In the genomic region with DNA sequence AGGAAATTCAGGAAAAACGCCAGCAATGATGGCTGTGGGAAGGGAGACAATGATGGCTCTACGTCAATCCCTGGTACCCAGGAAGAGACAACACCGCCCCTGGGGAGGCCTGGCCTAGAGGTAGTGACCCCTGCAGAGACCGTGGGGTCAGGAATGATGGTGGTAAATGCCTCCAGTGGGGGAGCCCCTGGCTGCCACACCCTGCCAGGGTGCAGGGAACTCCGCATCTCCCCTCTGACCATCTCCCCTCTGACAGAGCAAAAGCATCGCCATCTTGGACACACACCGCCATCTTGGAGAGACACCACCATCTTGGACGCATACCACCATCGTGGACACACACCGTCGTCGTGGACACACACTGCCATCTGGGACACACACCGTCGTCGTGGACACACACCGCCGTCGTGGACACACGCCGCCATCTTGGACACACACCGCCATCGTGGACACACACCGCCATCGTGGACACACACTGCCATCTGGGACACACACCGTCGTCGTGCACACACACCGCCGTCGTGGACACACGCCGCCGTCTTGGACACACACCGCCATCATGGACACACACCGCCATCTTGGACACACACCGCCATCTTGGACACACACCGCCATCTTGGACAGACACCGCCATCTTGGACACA, we compare ENCODE assay signal across 18 cellular contexts. TPM values are rescaled to one million over a fixed set of nuclear protein-coding genes. Genes with fewer than 3 reads are reported as not detected.
DNase-seq lines count a peak whose midpoint lies in the region; ATAC-seq, FAIRE-seq and TF ChIP-seq lines count a peak whose summit lies in the region.
"Had no signal": no experiment of that assay in that cellular context is flagged by ENCODE, and none has a peak within 500 bp of the region (broad histone marks: within the 10 kb centered on the region; RNA-seq: fewer than 3 reads in every experiment).

No MANE protein-coding gene starts in this region.

- SMC1A ChIA-PET in GM12878 (lab: Charles Lee; ENCODE audit: uncharacterized antibody, unreplicated experiment) = no interaction called here

- no peaks in the 10 kb centered on the region for H3K27me3 ChIP-seq in right lobe of liver
- no peaks in the 10 kb centered on the region for H3K27me3 ChIP-seq in HepG2 (ENCODE audit: control insufficient read depth in 1 of 2, insufficient read depth in 2 of 2, low read length in 2 of 2)
- no peaks in the 10 kb centered on the region for H3K27me3 ChIP-seq in GM12878 (replicated peaks in 1 of 2; ENCODE audit: control insufficient read depth in 2 of 2, insufficient read depth in 2 of 2, low read length in 1 of 2)
- H3K27me3 ChIP-seq: esophagus squamous epithelium had no signal

- TF ChIP-seq RAD21 in HepG2 (CRISPR knock-in tag; IDR thresholded peaks at IDR 0.05) (no peak), GM12878 (IDR thresholded peaks at IDR 0.05; ENCODE audit: insufficient read depth, low read depth, low read length) (no peak)

- H3K9ac ChIP-seq in HepG2 (ENCODE audit: insufficient read depth, low read depth, low read length) (no peak overlapping the region), GM12878 (ENCODE audit: control insufficient read depth, insufficient read depth, low read length) (no peak overlapping the region)

- DNase-seq in right lobe of liver = peak in 2 of 3 donors; percentile 6 to 23
- DNase-seq in HepG2 (ENCODE audit: low spot score) = no peak
- no peak for DNase-seq in GM12878 (ENCODE audit: low read depth, low spot score)
- DNase-seq in islet precursor cell = peak; percentile 25
- DNase-seq in ureter (ENCODE audit: low spot score) = peak; percentile 32
- no peak for DNase-seq in NCI-H526 treated with DMSO at 0.1 percent for 48 hours (lab: John Stamatoyannopoulos, UW)
- DNase-seq: activated CD4-positive, alpha-beta T cell treated with anti-CD3 and anti-CD28 coated beads, Interleukin-2, amount 50 U/mL, for 1 hour; caudate nucleus; DMS79; effector CD4-positive, alpha-beta T cell; esophagus squamous epithelium; KG1; NCI-H187 treated with DMSO at 0.1 percent for 48 hours; stimulated activated naive CD4-positive, alpha-beta T cell treated with Interleukin-2 at 50 U/mL for 16 hours; trophoblast cell had no signal

- H3K4me2 ChIP-seq in HepG2 (ENCODE audit: low read depth, low read length) (no peak overlapping the region), GM12878 (ENCODE audit: control insufficient read depth, insufficient read depth) (no peak overlapping the region)

- POLR2A ChIA-PET in HepG2 (lab: Yijun Ruan, JAX) (no interaction called here), GM12878 (lab: Charles Lee) (no interaction called here)

- no TSS peak for BruUV-seq in HepG2 (replicated peaks; lab: Mats Ljungman, UMichigan)
- no TSS peak for BruUV-seq in GM12878 (replicated peaks; lab: Mats Ljungman, UMichigan)

- TF ChIP-seq POLR2A in right lobe of liver (IDR thresholded peaks at IDR 0.05) = no peak
- TF ChIP-seq POLR2A in HepG2 (IDR thresholded peaks at IDR 0.05; ENCODE audit: insufficient read depth in 1 of 2, low read depth in 2 of 2, low read length in 2 of 2) = no peak
- TF ChIP-seq POLR2A in GM12878 (IDR thresholded peaks at IDR 0.05; ENCODE audit: low read depth, low read length) = no peak

- no peak overlapping the region for H3K4me3 ChIP-seq in right lobe of liver
- no peak overlapping the region for H3K4me3 ChIP-seq in HepG2 (replicated peaks in 1 of 3; ENCODE audit: insufficient read depth in 1 of 3, low read depth in 2 of 3, low read length in 3 of 3)
- H3K4me3 ChIP-seq in GM12878 = no peak overlapping the region
- H3K4me3 ChIP-seq: esophagus squamous epithelium had no signal

- CTCF ChIA-PET in HepG2 (lab: Yijun Ruan, JAX; ENCODE audit: low intra/inter-chr PET ratio, low total read pairs) (no interaction called here), GM12878 (lab: Yijun Ruan, JAX) (no interaction called here)

- FAIRE-seq in HepG2 (lab: Jason Lieb, UNC) (no peak), GM12878 (lab: Jason Lieb, UNC) (no peak)
- FAIRE-seq: RCC 7860 had no signal

- WGBS in right lobe of liver (ENCODE audit: insufficient coverage, low coverage, low lambda C conversion rate, missing lambda C conversion rate) = 73% methylated on average over 9 of the region's 38 CpGs
- 88% methylated on average over 32 of the region's 38 CpGs for WGBS in HepG2 (ENCODE audit: low lambda C conversion rate)
- 89% methylated on average over 34 of the region's 38 CpGs for WGBS in GM12878 (ENCODE audit: insufficient coverage, insufficient replicate concordance, low lambda C conversion rate, missing lambda C conversion rate)

- no peaks in the 10 kb centered on the region for H3K9me3 ChIP-seq in right lobe of liver
- H3K9me3 ChIP-seq in HepG2 (ENCODE audit: low read length) = no peaks in the 10 kb centered on the region
- H3K9me3 ChIP-seq in GM12878 (replicated peaks; ENCODE audit: control insufficient read depth, insufficient read depth, low read length) = peaks cover 21% of the 10 kb centered on the region; the same call in 2 of the 3 replicates
- H3K9me3 ChIP-seq: esophagus squamous epithelium had no signal

- RAD21 ChIA-PET in GM12878 (lab: Charles Lee; ENCODE audit: unreplicated experiment) = no interaction called here

- H3K4me1 ChIP-seq in right lobe of liver = peaks cover 0 to 5% (median 2%) of the 10 kb centered on the region in 4 donors
- no peaks in the 10 kb centered on the region for H3K4me1 ChIP-seq in HepG2 (ENCODE audit: insufficient read depth, low read length)
- H3K4me1 ChIP-seq in GM12878 (ENCODE audit: control insufficient read depth, insufficient read depth, low read length) = peaks cover 8% of the 10 kb centered on the region
- H3K4me1 ChIP-seq: esophagus squamous epithelium had no signal

- H3K27ac ChIP-seq in right lobe of liver (no peak overlapping the region), HepG2 (ENCODE audit: extremely low read length, insufficient read depth, low read length) (no peak overlapping the region), GM12878 (ENCODE audit: control insufficient read depth, insufficient read depth) (no peak overlapping the region)
- H3K27ac ChIP-seq: esophagus squamous epithelium had no signal

- no peak for TF ChIP-seq CTCF in right lobe of liver (IDR thresholded peaks at IDR 0.05)
- TF ChIP-seq CTCF in HepG2 (CRISPR knock-in tag; IDR thresholded peaks at IDR 0.05) = no peak
- TF ChIP-seq CTCF in GM12878 (IDR thresholded peaks at IDR 0.05 in 2 of 3, conservative IDR thresholded peaks at IDR 0.05 in 1 of 3; ENCODE audit: control insufficient read depth in 2 of 3, extremely low read depth in 1 of 3, insufficient read depth in 1 of 3, low read depth in 3 of 3, low read length in 3 of 3) = no peak

- H2AFZ ChIP-seq in HepG2 (ENCODE audit: low read length) (no peak overlapping the region), GM12878 (ENCODE audit: control insufficient read depth, low read depth, low read length) (no peak overlapping the region)

- TF ChIP-seq EP300 in HepG2 (IDR thresholded peaks at IDR 0.05; ENCODE audit: low read depth in 2 of 2, low read length in 2 of 2) = no peak
- no peak for TF ChIP-seq EP300 in HepG2 (CRISPR knock-in tag; IDR thresholded peaks at IDR 0.05; ENCODE audit: borderline replicate concordance)
- TF ChIP-seq EP300 in GM12878 (IDR thresholded peaks at IDR 0.05; ENCODE audit: borderline replicate concordance in 1 of 2, control insufficient read depth in 1 of 2, low read depth in 2 of 2, low read length in 2 of 2) = no peak

- in situ Hi-C loops in HepG2 (cut with HindIII; ENCODE audit: extremely low pct_ligation_motif_present, low pct_unique_long_range_greater_than_20kb) = no loop called here
- in situ Hi-C loops in GM12878 (cut with MboI) = no loop called here

- H3K79me2 ChIP-seq in HepG2 (ENCODE audit: insufficient read depth, low read length) = no peaks in the 10 kb centered on the region
- H3K79me2 ChIP-seq in GM12878 (ENCODE audit: control insufficient read depth, insufficient read depth, low read length) = peaks cover 12% of the 10 kb centered on the region

- no peak for ATAC-seq in right lobe of liver
- ATAC-seq in HepG2 = no peak
- no peak for ATAC-seq in GM12878
- ATAC-seq in HG03196 (IDR thresholded peaks at IDR 0.05; ENCODE audit: unreplicated experiment) = no peak
- ATAC-seq: left lobe of liver had no signal

- intact Hi-C loops in right lobe of liver (cut with DNase I) = no loop called here
- intact Hi-C loops in HepG2 (cut with micrococcal nuclease; ENCODE audit: unreplicated experiment) = no loop called here
- intact Hi-C loops in GM12878 (cut with micrococcal nuclease; ENCODE audit: unreplicated experiment) = no loop called here

- H4K20me1 ChIP-seq in HepG2 (ENCODE audit: insufficient read depth, low read length) (no peaks in the 10 kb centered on the region), GM12878 (ENCODE audit: control insufficient read depth, insufficient read depth) (no peaks in the 10 kb centered on the region)

- no peaks in the 10 kb centered on the region for H3K36me3 ChIP-seq in right lobe of liver
- H3K36me3 ChIP-seq in HepG2 (replicated peaks in 1 of 2; ENCODE audit: control insufficient read depth in 1 of 2, insufficient read depth in 2 of 2, low read length in 2 of 2) = peaks cover 2 to 6% of the 10 kb centered on the region in 2 experiments; a peak in 3 of 5 replicates
- peaks cover 17 to 18% of the 10 kb centered on the region in 2 experiments; a peak in 3 of 4 replicates for H3K36me3 ChIP-seq in GM12878 (ENCODE audit: control insufficient read depth in 2 of 2, insufficient read depth in 2 of 2, low read length in 1 of 2)

RNA-seq across cellular contexts. Expression of gene ASMTL, which starts 9.9 kb away (rescaled TPM):
- total RNA-seq in right lobe of liver (10 to 100 TPM; 12.5 to 27.3 (median 18.6) TPM), HepG2 (2016; rRNA removed; fragmentation: Illumina TruSeq; extraction: Trizol) (5.6 and 6.3 TPM in 2 replicates), GM12878 (2014; rRNA removed) (21.7 and 32.2 TPM in 2 replicates), GM12878 (2014; rRNA removed; fragmentation: Illumina TruSeq; extraction: Trizol) (15.5 and 18.1 TPM in 2 replicates), GM12878 (2021) (46.6 and 46.8 TPM in 2 replicates), ureter (32.5 TPM)
- total RNA-seq in HepG2 (2016; cell fraction: cytosol; rRNA removed; fragmentation: Illumina TruSeq; extraction: Trizol; ENCODE audit: low read depth) = 1.3 and 1.9 TPM in 2 replicates
- total RNA-seq in HepG2 (2016; cell fraction: insoluble cytoplasmic fraction; rRNA removed; fragmentation: Illumina TruSeq; extraction: Trizol) = 5.5 and 6.1 TPM in 2 replicates
- 2.5 and 2.6 TPM in 2 replicates for total RNA-seq in HepG2 (2016; cell fraction: membrane; rRNA removed; fragmentation: Illumina TruSeq; extraction: Trizol)
- total RNA-seq in HepG2 (2016; cell fraction: nucleus; rRNA removed; fragmentation: Illumina TruSeq; extraction: Trizol) = 4.9 and 6.4 TPM in 2 replicates
- polyA plus RNA-seq in HepG2 (2011; rRNA removed) (16.3 and 16.4 TPM in 2 replicates), GM12878 (2011; rRNA removed) (24.5 and 51.9 TPM in 2 replicates), GM12878 (2014; fragmentation: Illumina TruSeq; extraction: Trizol) (8.5 and 14.3 TPM in 2 replicates), GM12878 (2014; fragmentation: Nextera tagmentation; extraction: Ambion mirVana) (1 to 10 TPM; 1.6 to 3.8 TPM), GM12878 (2014; rRNA removed) (44.6 and 48.4 TPM in 2 replicates), GM12878 (2016; fragmentation: Nextera tagmentation; extraction: Ambion mirVana) (10 to 100 TPM; 32.1 to 34.4 TPM)
- polyA plus RNA-seq in HepG2 (2011; cell fraction: cytosol; rRNA removed) = 10.6 and 17.6 TPM in 2 replicates
- polyA plus RNA-seq in HepG2 (2011; cell fraction: nucleus; rRNA removed) = 20.1 and 27.5 TPM in 2 replicates
- polyA plus RNA-seq in HepG2 (2012) = 11.5 and 12.3 TPM in 2 replicates
- 1.6 and 2.0 TPM in 2 replicates for polyA plus RNA-seq in HepG2 (2016; cell fraction: cytosol; fragmentation: Illumina TruSeq; extraction: Trizol; ENCODE audit: low read depth)
- 10.7 and 11.3 TPM in 2 replicates for polyA plus RNA-seq in HepG2 (2016; cell fraction: insoluble cytoplasmic fraction; fragmentation: Illumina TruSeq; extraction: Trizol; ENCODE audit: low read depth)
- polyA plus RNA-seq in HepG2 (2016; cell fraction: membrane; fragmentation: Illumina TruSeq; extraction: Trizol; ENCODE audit: low read depth) = 2.3 and 2.4 TPM in 2 replicates
- 11.5 and 12.7 TPM in 2 replicates for polyA plus RNA-seq in HepG2 (2016; cell fraction: nucleus; fragmentation: Illumina TruSeq; extraction: Trizol; ENCODE audit: insufficient read depth, low read depth)
- polyA minus RNA-seq in HepG2 (2011; rRNA and poly(A)+ RNA removed; ENCODE audit: low replicate concordance) = 9.3 and 19.0 TPM in 2 replicates
- polyA minus RNA-seq in HepG2 (2011; cell fraction: cytosol; rRNA and poly(A)+ RNA removed) = 10.4 and 11.7 TPM in 2 replicates
- 8.6 and 12.7 TPM in 2 replicates for polyA minus RNA-seq in HepG2 (2011; cell fraction: nucleus; rRNA and poly(A)+ RNA removed)
- total RNA-seq in GM12878 (2013; cell fraction: nucleolus; rRNA removed) = 32.4 and 34.7 TPM in 2 replicates
- 14.8 TPM for polyA plus RNA-seq in GM12878 (2011; ENCODE audit: low read depth)
- polyA plus RNA-seq in GM12878 (2011; cell fraction: cytosol; rRNA removed) = 54.2 and 67.8 TPM in 2 replicates
- polyA plus RNA-seq in GM12878 (2011; cell fraction: nucleus; rRNA removed) = 97.6 and 127 TPM in 2 replicates
- 42.3 and 47.5 TPM in 2 replicates for polyA plus RNA-seq in GM12878 (2012)
- 31.2 and 53.8 TPM in 2 replicates for polyA minus RNA-seq in GM12878 (2011; rRNA and poly(A)+ RNA removed)
- 20.7 and 21.2 TPM in 2 replicates for polyA minus RNA-seq in GM12878 (2011; cell fraction: cytosol; rRNA and poly(A)+ RNA removed)
- 17.2 and 27.9 TPM in 2 replicates for polyA minus RNA-seq in GM12878 (2011; cell fraction: nucleus; rRNA and poly(A)+ RNA removed)

RNA-seq across cellular contexts. Expression of gene SLC25A6, which starts 50.9 kb away (rescaled TPM):
- total RNA-seq in right lobe of liver = 10 to 100 TPM; 44.3 to 87.8 (median 57.0) TPM
- total RNA-seq in HepG2 (2016; rRNA removed; fragmentation: Illumina TruSeq; extraction: Trizol) = 138 and 149 TPM in 2 replicates
- total RNA-seq in HepG2 (2016; cell fraction: cytosol; rRNA removed; fragmentation: Illumina TruSeq; extraction: Trizol; ENCODE audit: low read depth) = 172 and 192 TPM in 2 replicates
- total RNA-seq in HepG2 (2016; cell fraction: insoluble cytoplasmic fraction; rRNA removed; fragmentation: Illumina TruSeq; extraction: Trizol) = 133 and 147 TPM in 2 replicates
- total RNA-seq in HepG2 (2016; cell fraction: membrane; rRNA removed; fragmentation: Illumina TruSeq; extraction: Trizol) = 398 and 417 TPM in 2 replicates
- total RNA-seq in HepG2 (2016; cell fraction: nucleus; rRNA removed; fragmentation: Illumina TruSeq; extraction: Trizol) = 70.1 and 77.0 TPM in 2 replicates
- 581 and 646 TPM in 2 replicates for polyA plus RNA-seq in HepG2 (2011; rRNA removed)
- polyA plus RNA-seq in HepG2 (2011; cell fraction: cytosol; rRNA removed) = 843 and 1,123 TPM in 2 replicates
- 370 and 374 TPM in 2 replicates for polyA plus RNA-seq in HepG2 (2011; cell fraction: nucleus; rRNA removed)
- 420 and 577 TPM in 2 replicates for polyA plus RNA-seq in HepG2 (2012)
- 585 and 646 TPM in 2 replicates for polyA plus RNA-seq in HepG2 (2016; cell fraction: cytosol; fragmentation: Illumina TruSeq; extraction: Trizol; ENCODE audit: low read depth)
- polyA plus RNA-seq in HepG2 (2016; cell fraction: insoluble cytoplasmic fraction; fragmentation: Illumina TruSeq; extraction: Trizol; ENCODE audit: low read depth) = 347 and 418 TPM in 2 replicates
- 997 and 1,138 TPM in 2 replicates for polyA plus RNA-seq in HepG2 (2016; cell fraction: membrane; fragmentation: Illumina TruSeq; extraction: Trizol; ENCODE audit: low read depth)
- polyA plus RNA-seq in HepG2 (2016; cell fraction: nucleus; fragmentation: Illumina TruSeq; extraction: Trizol; ENCODE audit: insufficient read depth, low read depth) = 257 and 286 TPM in 2 replicates
- 353 and 783 TPM in 2 replicates for polyA minus RNA-seq in HepG2 (2011; rRNA and poly(A)+ RNA removed; ENCODE audit: low replicate concordance)
- 413 and 414 TPM in 2 replicates for polyA minus RNA-seq in HepG2 (2011; cell fraction: cytosol; rRNA and poly(A)+ RNA removed)
- 151 and 162 TPM in 2 replicates for polyA minus RNA-seq in HepG2 (2011; cell fraction: nucleus; rRNA and poly(A)+ RNA removed)
- 200 and 249 TPM in 2 replicates for total RNA-seq in GM12878 (2013; cell fraction: nucleolus; rRNA removed)
- total RNA-seq in GM12878 (2014; rRNA removed) = 225 and 293 TPM in 2 replicates
- total RNA-seq in GM12878 (2014; rRNA removed; fragmentation: Illumina TruSeq; extraction: Trizol) = 261 and 287 TPM in 2 replicates
- 632 and 654 TPM in 2 replicates for total RNA-seq in GM12878 (2021)
- 286 TPM for polyA plus RNA-seq in GM12878 (2011; ENCODE audit: low read depth)
- 157 and 352 TPM in 2 replicates for polyA plus RNA-seq in GM12878 (2011; rRNA removed)
- 683 and 869 TPM in 2 replicates for polyA plus RNA-seq in GM12878 (2011; cell fraction: cytosol; rRNA removed)
- 295 and 304 TPM in 2 replicates for polyA plus RNA-seq in GM12878 (2011; cell fraction: nucleus; rRNA removed)
- 757 and 810 TPM in 2 replicates for polyA plus RNA-seq in GM12878 (2012)
- polyA plus RNA-seq in GM12878 (2014; fragmentation: Illumina TruSeq; extraction: Trizol) = 34.2 and 187 TPM in 2 replicates
- 100 to 1,000 TPM in 1 of 2 experiments, 10 to 100 TPM in 1; 61.9 to 127 TPM for polyA plus RNA-seq in GM12878 (2014; fragmentation: Nextera tagmentation; extraction: Ambion mirVana)
- polyA plus RNA-seq in GM12878 (2014; rRNA removed) = 642 and 753 TPM in 2 replicates
- polyA plus RNA-seq in GM12878 (2016; fragmentation: Nextera tagmentation; extraction: Ambion mirVana) = 100 to 1,000 TPM; 447 to 454 TPM
- polyA minus RNA-seq in GM12878 (2011; rRNA and poly(A)+ RNA removed) = 274 and 515 TPM in 2 replicates
- 253 and 254 TPM in 2 replicates for polyA minus RNA-seq in GM12878 (2011; cell fraction: cytosol; rRNA and poly(A)+ RNA removed)
- polyA minus RNA-seq in GM12878 (2011; cell fraction: nucleus; rRNA and poly(A)+ RNA removed) = 107 and 179 TPM in 2 replicates
- 391 TPM for total RNA-seq in ureter

Comparison
In these comparisons a context has a peak if more than half of its experiments do, and no peak if none do; other contexts are left out.
1. DNase-seq: peak in right lobe of liver (2 of 3), islet precursor cell (single experiment) and ureter (single experiment); none in HepG2 (single experiment), GM12878 (single experiment) and NCI-H526 treated with DMSO at 0.1 percent for 48 hours (single experiment).